Comparison of ENCODE assay signal across 8 cellular contexts in genomic region chr1:92784639-92785500, GRCh38. TPM values are rescaled to one million over a fixed set of nuclear protein-coding genes. Genes with fewer than 3 reads are reported as not detected.
DNase-seq lines count a peak whose midpoint lies in the region; ATAC-seq and TF ChIP-seq lines count a peak whose summit lies in the region.

Gene EVI5, minus strand, starts transcription at chr1:92785108. Its CDS starts 48,562 bp downstream, at chr1:92736546.

- H3K9me3 Mint-ChIP-seq in activated naive CD8-positive, alpha-beta T cell treated with anti-CD3 and anti-CD28 coated beads, Interleukin-2, amount 10 ng/mL, durations not matched to agents 7 days and 5 days: no peaks in the 10 kb centered on the region
- no peaks in the 10 kb centered on the region for H3K9me3 Mint-ChIP-seq in osteocyte (ENCODE audit: unreplicated experiment)

- peaks cover 6% of the 10 kb centered on the region for H3K4me1 ChIP-seq in thymus (ENCODE audit: control insufficient read depth, insufficient read depth, low read length)

- POLR2A ChIA-PET in activated naive CD8-positive, alpha-beta T cell treated with anti-CD3 and anti-CD28 coated beads, Interleukin-2, amount 10 ng/mL, durations not matched to agents 7 days and 5 days (lab: Charles Lee): no interaction called here

- peaks cover 14% of the 10 kb centered on the region for H3K4me1 Mint-ChIP-seq in activated naive CD8-positive, alpha-beta T cell treated with anti-CD3 and anti-CD28 coated beads, Interleukin-2, amount 10 ng/mL, durations not matched to agents 7 days and 5 days
- peaks cover 20% of the 10 kb centered on the region for H3K4me1 Mint-ChIP-seq in osteocyte (ENCODE audit: unreplicated experiment)

- peak within 1 kb of the TSS; percentile 58 for H3K4me3 ChIP-seq in GM12864 (ENCODE audit: low read depth, low read length)
- peak within 1 kb of the TSS; percentile 57 for H3K4me3 ChIP-seq in thymus (ENCODE audit: low read length)

- peak within 1 kb of the TSS; percentile 40 for H3K4me3 Mint-ChIP-seq in activated naive CD8-positive, alpha-beta T cell treated with anti-CD3 and anti-CD28 coated beads, Interleukin-2, amount 10 ng/mL, durations not matched to agents 7 days and 5 days
- peak within 1 kb of the TSS; percentile 86 for H3K4me3 Mint-ChIP-seq in osteocyte (ENCODE audit: unreplicated experiment)

- H3K36me3 Mint-ChIP-seq in activated naive CD8-positive, alpha-beta T cell treated with anti-CD3 and anti-CD28 coated beads, Interleukin-2, amount 10 ng/mL, durations not matched to agents 7 days and 5 days: no peaks in the 10 kb centered on the region
- H3K36me3 Mint-ChIP-seq in osteocyte (ENCODE audit: unreplicated experiment): no peaks in the 10 kb centered on the region

- intact Hi-C loops in head of caudate nucleus (cut with DNase I): no loop called here

- ATAC-seq in HG02610 (IDR thresholded peaks at IDR 0.05; ENCODE audit: unreplicated experiment): peak; percentile 93
- peak; percentile 55 for ATAC-seq in activated naive CD8-positive, alpha-beta T cell treated with anti-CD3 and anti-CD28 coated beads, Interleukin-2, amount 10 ng/mL, durations not matched to agents 7 days and 5 days (ENCODE audit: low read depth)

- WGBS in thymus: 1% methylated on average over 94 of the region's 94 CpGs

- TF ChIP-seq CTCF in GM12864 (IDR thresholded peaks at IDR 0.05; ENCODE audit: low read depth, low read length, missing control alignments) (no peak), osteocyte (IDR thresholded peaks at IDR 0.05) (peak; percentile 9)

- H3K36me3 ChIP-seq in thymus (ENCODE audit: control insufficient read depth, insufficient read depth): no peaks in the 10 kb centered on the region

- no peaks in the 10 kb centered on the region for H3K9me3 ChIP-seq in thymus (ENCODE audit: control insufficient read depth)

- H3K27me3 ChIP-seq in thymus (ENCODE audit: control insufficient read depth, insufficient read depth): peaks cover 17% of the 10 kb centered on the region

- H3K27ac Mint-ChIP-seq in activated naive CD8-positive, alpha-beta T cell treated with anti-CD3 and anti-CD28 coated beads, Interleukin-2, amount 10 ng/mL, durations not matched to agents 7 days and 5 days: no peak within 1 kb of the TSS
- peak within 1 kb of the TSS; percentile 99 for H3K27ac Mint-ChIP-seq in osteocyte (ENCODE audit: unreplicated experiment)

- peak within 1 kb of the TSS; percentile 85 for H3K27ac ChIP-seq in thymus (ENCODE audit: low read depth)

- peak; percentile 78 for DNase-seq in GM12864 (ENCODE audit: low read depth)
- peak; percentile 93 for DNase-seq in NCI-H1092 (lab: John Stamatoyannopoulos, UW)
- DNase-seq in SKM-1 (lab: John Stamatoyannopoulos, UW; ENCODE audit: unreplicated experiment): peak; percentile 90
- peak; percentile 60 for DNase-seq in activated naive CD8-positive, alpha-beta T cell treated with anti-CD3 and anti-CD28 coated beads, Interleukin-2, amount 10 ng/mL, durations not matched to agents 7 days and 5 days
- peak; percentile 66 to 94 (median 89) for DNase-seq in head of caudate nucleus
- peak; percentile 98 for DNase-seq in osteocyte (ENCODE audit: extremely low spot score, unreplicated experiment)

- peaks cover 86% of the 10 kb centered on the region for H3K27me3 Mint-ChIP-seq in activated naive CD8-positive, alpha-beta T cell treated with anti-CD3 and anti-CD28 coated beads, Interleukin-2, amount 10 ng/mL, durations not matched to agents 7 days and 5 days
- peaks cover 4% of the 10 kb centered on the region for H3K27me3 Mint-ChIP-seq in osteocyte (ENCODE audit: unreplicated experiment)

RNA-seq across cellular contexts. Expression of gene EVI5, which starts in this region (rescaled TPM):
- 1 to 10 TPM in 1 of 2 experiments, under 1 TPM in 1; 0.23 to 1.2 TPM for total RNA-seq in activated naive CD8-positive, alpha-beta T cell treated with anti-CD3 and anti-CD28 coated beads, Interleukin-2, amount 10 ng/mL, durations not matched to agents 7 days and 5 days
- total RNA-seq in osteocyte: 52.6 and 59.6 TPM in 2 replicates
- polyA plus RNA-seq in thymus: 2.8 TPM

Comparison
In these comparisons a context has a peak if more than half of its experiments do, and no peak if none do; other contexts are left out.
1. Peak in every context shown above with its lines: DNase-seq, ATAC-seq, H3K4me3 ChIP-seq and H3K27ac ChIP-seq.
2. RNA of gene EVI5 (total RNA-seq): 52.6 to 59.6 TPM in osteocyte; 0.23 to 1.2 TPM in activated naive CD8-positive, alpha-beta T cell treated with anti-CD3 and anti-CD28 coated beads, Interleukin-2, amount 10 ng/mL, durations not matched to agents 7 days and 5 days; every median in the first group is over 10 times any median in the second.